ENCODE assay signal across 8 cellular contexts in the genomic region with DNA sequence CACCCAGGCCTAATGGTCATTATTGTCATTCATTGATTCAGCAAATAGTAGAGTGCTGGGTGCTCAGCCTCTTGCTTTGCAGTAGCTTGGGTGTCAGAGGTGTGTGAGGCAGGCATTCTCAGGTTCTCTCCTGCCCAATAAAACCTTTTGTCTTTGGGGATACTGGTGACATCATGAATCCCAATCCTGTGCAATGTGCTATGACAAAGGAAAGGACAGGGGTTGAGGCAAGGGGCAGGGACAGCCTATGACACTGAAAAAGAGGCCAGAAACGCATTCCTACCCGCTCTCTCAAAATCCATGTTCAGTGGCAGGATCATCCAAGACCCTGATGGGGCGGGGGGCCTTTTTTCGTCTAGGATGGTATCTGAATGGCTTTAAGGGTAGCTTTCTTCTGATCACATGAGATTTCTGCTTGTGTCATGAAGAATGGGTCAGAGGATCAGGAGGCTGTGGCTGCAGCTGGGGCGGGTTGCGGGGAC. TPM values are rescaled to one million over a fixed set of nuclear protein-coding genes. Genes with fewer than 3 reads are reported as not detected.
DNase-seq lines count a peak whose midpoint lies in the region; ATAC-seq and TF ChIP-seq lines count a peak whose summit lies in the region.

No MANE protein-coding gene starts in this region.

- H3K27ac ChIP-seq in OCI-LY1 (ENCODE audit: low read depth, low read length, poor library complexity, severe bottlenecking) (no peak overlapping the region), neutrophil (peak overlapping the region; percentile 91)

- peak overlapping the region; percentile 88 for H3K4me3 Mint-ChIP-seq in Caco-2 (ENCODE audit: unreplicated experiment)
- peak overlapping the region; percentile 82 to 83 for H3K4me3 Mint-ChIP-seq in effector memory CD8-positive, alpha-beta T cell

- H3K4me3 ChIP-seq in Caco-2 (ENCODE audit: low read depth, low read length) (peak overlapping the region; percentile 86), OCI-LY1 (ENCODE audit: low read depth, low read length, poor library complexity, severe bottlenecking) (peak overlapping the region; percentile 72), neutrophil (ENCODE audit: low read depth in 1 of 2, low read length in 1 of 2) (peak overlapping the region; percentile 83 to 88)

- peak in 1 of 2 experiments; percentile 11 for DNase-seq in Caco-2
- no peak for DNase-seq in effector memory CD8-positive, alpha-beta T cell
- no peak for DNase-seq in NCI-H128 (lab: John Stamatoyannopoulos, UW; ENCODE audit: unreplicated experiment)
- DNase-seq in stimulated activated CD8-positive, alpha-beta memory T cell treated with anti-CD3 and anti-CD28 coated beads, Interleukin-4, amount 100 ng/mL, for 48 hours: no peak

- no TSS peak for BruUV-seq in Caco-2 (replicated peaks; lab: Mats Ljungman, UMichigan)

- no peak overlapping the region for H2AFZ ChIP-seq in OCI-LY1 (ENCODE audit: low read length)

- peak overlapping the region; percentile 83; the same call in 1 of the 2 replicates for H3K9ac ChIP-seq in OCI-LY1 (ENCODE audit: low read length)

- no peaks in the 10 kb centered on the region for H4K20me1 ChIP-seq in OCI-LY1 (ENCODE audit: insufficient read depth, low read length)

- POLR2A ChIA-PET in Caco-2 (lab: Charles Lee): interaction anchor here (2.4 kb wide), 1 partner anchor 66 kb away, joined by 22 read pairs; the partner anchor contains the start of gene RNF4

- H3K4me1 ChIP-seq in Caco-2 (no peaks in the 10 kb centered on the region), OCI-LY1 (ENCODE audit: insufficient read depth, low read length, severe bottlenecking) (peaks cover 7% of the 10 kb centered on the region), neutrophil (ENCODE audit: control insufficient read depth in 1 of 2, insufficient read depth in 1 of 2, low read depth in 1 of 2, low read length in 1 of 2) (peaks cover 22 to 28% of the 10 kb centered on the region in 2 experiments)

- H3K79me2 ChIP-seq in OCI-LY1 (ENCODE audit: insufficient read depth, low read length): peaks cover 20% of the 10 kb centered on the region

- H3K27me3 ChIP-seq in Caco-2 (replicated peaks; ENCODE audit: control insufficient read depth, insufficient read depth, low read length) (no peaks in the 10 kb centered on the region), OCI-LY1 (ENCODE audit: insufficient read depth, low read length) (no peaks in the 10 kb centered on the region), neutrophil (no peaks in the 10 kb centered on the region)

- no peaks in the 10 kb centered on the region for H3K27me3 Mint-ChIP-seq in Caco-2 (ENCODE audit: insufficient read depth, unreplicated experiment)
- H3K27me3 Mint-ChIP-seq in effector memory CD8-positive, alpha-beta T cell: no peaks in the 10 kb centered on the region

- no peaks in the 10 kb centered on the region for H3K4me1 Mint-ChIP-seq in Caco-2 (ENCODE audit: low read depth, unreplicated experiment)
- peaks cover 11 to 12% of the 10 kb centered on the region in 2 donors for H3K4me1 Mint-ChIP-seq in effector memory CD8-positive, alpha-beta T cell (ENCODE audit: low read depth in 2 of 2)

- no peaks in the 10 kb centered on the region for H3K9me3 ChIP-seq in Caco-2
- no peaks in the 10 kb centered on the region for H3K9me3 ChIP-seq in OCI-LY1 (ENCODE audit: low read length)
- H3K9me3 ChIP-seq in neutrophil: no peaks in the 10 kb centered on the region

- ATAC-seq in effector memory CD8-positive, alpha-beta T cell (replicated peaks): no peak
- ATAC-seq in GM18907 (IDR thresholded peaks at IDR 0.05; ENCODE audit: unreplicated experiment): no peak
- no peak for ATAC-seq in GM19351 (IDR thresholded peaks at IDR 0.05; ENCODE audit: unreplicated experiment)

- H3K36me3 ChIP-seq in Caco-2 (ENCODE audit: control insufficient read depth, insufficient read depth, low read length): no peaks in the 10 kb centered on the region; the same call in 1 of the 2 replicates
- no peaks in the 10 kb centered on the region for H3K36me3 ChIP-seq in OCI-LY1 (ENCODE audit: insufficient read depth, low read length)
- no peaks in the 10 kb centered on the region for H3K36me3 ChIP-seq in neutrophil

- H3K4me2 ChIP-seq in OCI-LY1 (ENCODE audit: low read length): peak overlapping the region; percentile 86

- CTCF ChIA-PET in Caco-2 (lab: Charles Lee): interaction anchor here (1.1 kb wide), 1 partner anchor 27 kb away, joined by 3 read pairs; no protein-coding TSS in a partner anchor

- peak overlapping the region; percentile 88 for H3K27ac Mint-ChIP-seq in Caco-2 (ENCODE audit: unreplicated experiment)
- H3K27ac Mint-ChIP-seq in effector memory CD8-positive, alpha-beta T cell: peak overlapping the region; percentile 77 to 86

- peaks cover 6% of the 10 kb centered on the region for H3K36me3 Mint-ChIP-seq in Caco-2 (ENCODE audit: insufficient read depth, unreplicated experiment)
- H3K36me3 Mint-ChIP-seq in effector memory CD8-positive, alpha-beta T cell (ENCODE audit: insufficient read depth): peaks cover 24% of the 10 kb centered on the region

- no peaks in the 10 kb centered on the region for H3F3A ChIP-seq in OCI-LY1 (ENCODE audit: insufficient read depth, low read length)

- intact Hi-C loops in Caco-2 (cut with micrococcal nuclease; ENCODE audit: unreplicated experiment): loop anchor here (5.0 kb wide), 1 partner anchor 118 kb away; the partner anchor contains the start of genes CFAP99 and ZFYVE28

- no peaks in the 10 kb centered on the region for H3K9me2 ChIP-seq in OCI-LY1 (ENCODE audit: low read depth, low read length)

- TF ChIP-seq CTCF in Caco-2 (IDR thresholded peaks at IDR 0.05; ENCODE audit: insufficient read depth in 1 of 2, low read depth in 1 of 2, low read length in 1 of 2, severe bottlenecking in 1 of 2, unreplicated experiment in 1 of 2) (no peak), OCI-LY1 (IDR thresholded peaks at IDR 0.05; ENCODE audit: low read length) (no peak), neutrophil (IDR thresholded peaks at IDR 0.05) (no peak)

- no peaks in the 10 kb centered on the region for H3K9me3 Mint-ChIP-seq in Caco-2 (ENCODE audit: unreplicated experiment)
- H3K9me3 Mint-ChIP-seq in effector memory CD8-positive, alpha-beta T cell: no peaks in the 10 kb centered on the region

RNA-seq across cellular contexts. Expression of gene FAM193A, which starts 1.5 kb away (rescaled TPM):
- 28.7 and 31.2 TPM in 2 replicates for total RNA-seq in Caco-2 (2022)
